1 cellular context compared by ENCODE assay signal in the genomic region with DNA sequence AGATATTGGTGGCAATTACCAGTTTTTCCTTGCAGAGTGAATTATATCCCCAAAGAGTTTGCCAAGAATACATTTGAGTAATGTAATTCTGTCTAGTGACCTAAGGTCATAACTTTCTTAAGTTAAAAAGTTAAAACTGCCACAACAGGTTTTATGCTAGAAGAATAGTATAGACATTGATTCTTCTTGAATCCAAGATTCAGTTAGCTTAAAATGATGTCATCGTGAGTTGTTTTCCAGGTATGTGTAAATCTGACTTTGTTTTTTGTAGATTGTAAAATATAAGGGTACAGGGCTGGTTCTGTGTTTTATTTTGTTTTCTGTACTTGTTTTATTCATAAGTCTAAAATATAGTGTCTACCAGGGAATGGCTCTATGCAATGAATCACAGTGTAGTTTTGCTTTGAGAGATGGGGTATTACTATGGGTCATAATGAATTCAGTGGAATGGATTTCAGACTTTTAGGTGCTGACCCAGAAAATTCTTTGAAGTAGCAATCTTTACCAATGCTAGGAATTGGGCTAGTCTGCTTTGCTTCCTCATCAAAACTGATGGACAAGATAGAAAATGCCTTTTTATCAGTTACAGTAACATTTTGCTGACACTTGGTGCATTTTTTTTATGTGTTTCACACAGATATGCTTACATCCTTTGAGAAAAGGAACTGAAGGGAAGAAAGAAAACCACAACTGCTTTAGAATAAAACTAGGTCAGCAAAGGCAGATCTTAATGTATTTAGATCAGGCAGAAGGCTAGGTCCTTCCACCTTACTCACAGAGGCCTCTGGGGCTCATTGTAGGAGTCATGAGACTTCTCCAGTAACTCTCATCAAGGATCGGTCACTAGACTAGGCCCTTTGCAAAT.
TF ChIP-seq lines count a peak whose summit lies in the region.

No MANE protein-coding gene starts in this region.

TF ChIP-seq in SK-N-SH treated with all-trans-retinoic acid at 6 μM for 48 hours, 23 proteins besides CTCF, POLR2A, EP300 and RAD21 (continued from another document):
- TF ChIP-seq, protein P1, sequence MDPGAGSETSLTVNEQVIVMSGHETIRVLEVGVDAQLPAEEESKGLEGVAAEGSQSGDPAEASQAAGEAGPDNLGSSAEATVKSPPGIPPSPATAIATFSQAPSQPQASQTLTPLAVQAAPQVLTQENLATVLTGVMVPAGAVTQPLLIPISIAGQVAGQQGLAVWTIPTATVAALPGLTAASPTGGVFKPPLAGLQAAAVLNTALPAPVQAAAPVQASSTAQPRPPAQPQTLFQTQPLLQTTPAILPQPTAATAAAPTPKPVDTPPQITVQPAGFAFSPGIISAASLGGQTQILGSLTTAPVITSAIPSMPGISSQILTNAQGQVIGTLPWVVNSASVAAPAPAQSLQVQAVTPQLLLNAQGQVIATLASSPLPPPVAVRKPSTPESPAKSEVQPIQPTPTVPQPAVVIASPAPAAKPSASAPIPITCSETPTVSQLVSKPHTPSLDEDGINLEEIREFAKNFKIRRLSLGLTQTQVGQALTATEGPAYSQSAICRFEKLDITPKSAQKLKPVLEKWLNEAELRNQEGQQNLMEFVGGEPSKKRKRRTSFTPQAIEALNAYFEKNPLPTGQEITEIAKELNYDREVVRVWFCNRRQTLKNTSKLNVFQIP (CRISPR knock-in tag; IDR thresholded peaks at IDR 0.05; ENCODE audit: borderline replicate concordance, low read depth), result no peak
- TF ChIP-seq OSR1 (CRISPR knock-in tag; IDR thresholded peaks at IDR 0.05) (no peak), ZFP3 (CRISPR knock-in tag; IDR thresholded peaks at IDR 0.05) (no peak)
